In genomic region chr4:142164767-142165500, GRCh38 we compare ENCODE assay signal across 22 cellular contexts.
"Had no signal": no experiment of that assay in that cellular context is flagged by ENCODE, and none has a peak within 500 bp of the region (broad histone marks: within the 10 kb centered on the region; RNA-seq: fewer than 3 reads in every experiment).

No MANE protein-coding gene starts in this region.

- H3K36me3 Mint-ChIP-seq: naive B cell; stimulated activated memory B cell treated with anti-CD40 and anti-IgM and Interleukin-4, amounts not matched to agents 10 μg/mL and 1 μg/mL and 100 μg/mL, for 72 hours had no signal

- H3K4me3 ChIP-seq: breast epithelium, heart right ventricle, ovary, skin epidermis, suprapubic skin, tibial artery, upper lobe of right lung had no signal

- H3K4me3 Mint-ChIP-seq: activated CD4-positive, alpha-beta T cell treated with anti-CD3 and anti-CD28 coated beads, Interleukin-2, amount 10 ng/mL, durations not matched to agents 24 days and 14 days; activated naive CD4-positive, alpha-beta T cell treated with anti-CD3 and anti-CD28 coated beads for 36 hours; mesothelial cell of epicardium; naive B cell; stimulated activated memory B cell treated with anti-CD40 and anti-IgM and Interleukin-4, amounts not matched to agents 10 μg/mL and 1 μg/mL and 100 μg/mL, for 72 hours had no signal

- H3K27me3 ChIP-seq: breast epithelium, foreskin keratinocyte, heart right ventricle, ovary, suprapubic skin, tibial artery, upper lobe of right lung had no signal

- H3K27ac Mint-ChIP-seq: activated CD4-positive, alpha-beta T cell treated with anti-CD3 and anti-CD28 coated beads, Interleukin-2, amount 10 ng/mL, durations not matched to agents 24 days and 14 days; mesothelial cell of epicardium; naive B cell; progenitor cell of endocrine pancreas; stimulated activated memory B cell treated with anti-CD40 and anti-IgM and Interleukin-4, amounts not matched to agents 10 μg/mL and 1 μg/mL and 100 μg/mL, for 72 hours had no signal

- ATAC-seq: esophagus mucosa; foreskin keratinocyte; heart right ventricle; sciatic nerve; stimulated activated memory B cell treated with anti-CD40 and anti-IgM and Interleukin-4, amounts not matched to agents 10 μg/mL and 1 μg/mL and 100 μg/mL, for 72 hours; upper lobe of right lung had no signal

- DNase-seq: activated CD4-positive, alpha-beta T cell treated with anti-CD3 and anti-CD28 coated beads, Interleukin-2, amount 10 ng/mL, durations not matched to agents 24 days and 14 days; activated effector memory CD4-positive, alpha-beta T cell treated with Interleukin-2 at 50 U/mL for 16 hours; activated naive CD4-positive, alpha-beta T cell treated with anti-CD3 and anti-CD28 coated beads for 36 hours; central memory CD4-positive, alpha-beta T cell; foreskin keratinocyte; heart right ventricle; naive B cell; ovary; stimulated activated CD4-positive, alpha-beta T cell treated with anti-CD3 and anti-CD28 coated beads, Interleukin-12 subunit alpha, Interleukin-12 subunit beta, amount 100 ng/mL, for 4 hours; stimulated activated CD4-positive, alpha-beta T cell treated with anti-CD3 and anti-CD28 coated beads, Interleukin-4, amount 100 ng/mL, for 24 hours; T-helper 1 cell; tibial artery; upper lobe of right lung had no signal

- H3K9me3 Mint-ChIP-seq: activated CD4-positive, alpha-beta T cell treated with anti-CD3 and anti-CD28 coated beads, Interleukin-2, amount 10 ng/mL, durations not matched to agents 24 days and 14 days; activated naive CD4-positive, alpha-beta T cell treated with anti-CD3 and anti-CD28 coated beads for 36 hours; mesothelial cell of epicardium; naive B cell; stimulated activated memory B cell treated with anti-CD40 and anti-IgM and Interleukin-4, amounts not matched to agents 10 μg/mL and 1 μg/mL and 100 μg/mL, for 72 hours had no signal

- H3K27ac ChIP-seq: breast epithelium, foreskin keratinocyte, heart right ventricle, ovary, skin epidermis, suprapubic skin, tibial artery, upper lobe of right lung, VCaP had no signal

- H3K4me1 ChIP-seq: breast epithelium, foreskin keratinocyte, heart right ventricle, suprapubic skin, upper lobe of right lung had no signal

- H3K9me3 ChIP-seq: breast epithelium, heart right ventricle, ovary, suprapubic skin, tibial artery, upper lobe of right lung had no signal

- H3K27me3 Mint-ChIP-seq: activated CD4-positive, alpha-beta T cell treated with anti-CD3 and anti-CD28 coated beads, Interleukin-2, amount 10 ng/mL, durations not matched to agents 24 days and 14 days; naive B cell; progenitor cell of endocrine pancreas; stimulated activated memory B cell treated with anti-CD40 and anti-IgM and Interleukin-4, amounts not matched to agents 10 μg/mL and 1 μg/mL and 100 μg/mL, for 72 hours had no signal

- H3K36me3 ChIP-seq: breast epithelium, ovary, suprapubic skin, tibial artery, upper lobe of right lung had no signal

- H3K4me1 Mint-ChIP-seq: activated CD4-positive, alpha-beta T cell treated with anti-CD3 and anti-CD28 coated beads, Interleukin-2, amount 10 ng/mL, durations not matched to agents 24 days and 14 days; naive B cell; stimulated activated memory B cell treated with anti-CD40 and anti-IgM and Interleukin-4, amounts not matched to agents 10 μg/mL and 1 μg/mL and 100 μg/mL, for 72 hours had no signal
